ENCODE assay signal across 15 cellular contexts in genomic region chr15:96351801-96352593, GRCh38. TPM values are rescaled to one million over a fixed set of nuclear protein-coding genes. Genes with fewer than 3 reads are reported as not detected.
A peak's percentile ranks its signal among the peaks of the same experiment; 100 is the strongest.
DNase-seq lines count a peak whose midpoint lies in the region; ATAC-seq and TF ChIP-seq lines count a peak whose summit lies in the region.
"Had no signal": no experiment of that assay in that cellular context is flagged by ENCODE, and none has a peak within 500 bp of the region (broad histone marks: within the 10 kb centered on the region; RNA-seq: fewer than 3 reads in every experiment).

No MANE protein-coding gene starts in this region.

- peaks cover 9 to 12% of the 10 kb centered on the region in 2 donors for H3K4me1 Mint-ChIP-seq in natural killer cell

- no peaks in the 10 kb centered on the region for H3K9me3 ChIP-seq in iPS-18c (ENCODE audit: control insufficient read depth, insufficient read depth, low read length)

- DNase-seq in brain microvascular endothelial cell (peak; percentile 35), sciatic nerve (ENCODE audit: low spot score) (peak; percentile 76), natural killer cell (no peak), SHP77 treated with DMSO at 0.1 percent for 48 hours (lab: John Stamatoyannopoulos, UW) (no peak), NCI-H446 (lab: John Stamatoyannopoulos, UW) (no peak)
- DNase-seq: activated CD4-positive, alpha-beta T cell treated with anti-CD3 and anti-CD28 coated beads, Interleukin-2, amount 50 U/mL, for 1 hour; NCI-H226; stimulated activated naive CD8-positive, alpha-beta T cell treated with anti-CD3 and anti-CD28 coated beads, Interleukin-15, Interleukin-2, amounts not matched to agents 100 U/mL and 50 U/mL, for 24 hours had no signal

- ATAC-seq in GM18505 (IDR thresholded peaks at IDR 0.05; ENCODE audit: unreplicated experiment) (peak; percentile 30), sciatic nerve (peak; percentile 22), natural killer cell (no peak), HG03159 (IDR thresholded peaks at IDR 0.05; ENCODE audit: unreplicated experiment) (no peak)
- ATAC-seq: stimulated activated naive CD8-positive, alpha-beta T cell treated with anti-CD3 and anti-CD28 coated beads, Interleukin-15, Interleukin-2, amounts not matched to agents 100 U/mL and 50 U/mL, for 24 hours had no signal

- TF ChIP-seq CTCF in brain microvascular endothelial cell (IDR thresholded peaks at IDR 0.05; ENCODE audit: low read depth, low read length, missing control alignments): no peak
- no peak for TF ChIP-seq CTCF in natural killer cell (IDR thresholded peaks at IDR 0.05)

- peaks cover 2 to 4% of the 10 kb centered on the region in 2 donors for H3K9me3 Mint-ChIP-seq in natural killer cell
- H3K9me3 Mint-ChIP-seq: activated naive CD4-positive, alpha-beta T cell treated with anti-CD3 and anti-CD28 coated beads, Interleukin-2, amount 50 U/mL, for 24 hours; mesothelial cell of epicardium had no signal

- H3K27ac ChIP-seq in brain microvascular endothelial cell: peak overlapping the region; percentile 77
- H3K27ac ChIP-seq: epithelial cell of prostate, KMS-11 had no signal

- in situ Hi-C loops in brain microvascular endothelial cell (cut with HindIII; ENCODE audit: low pct_ligation_motif_present, low sequenced_read_pairs): no loop called here

- no peak overlapping the region for H3K27ac Mint-ChIP-seq in natural killer cell
- H3K27ac Mint-ChIP-seq: activated naive CD4-positive, alpha-beta T cell treated with anti-CD3 and anti-CD28 coated beads, Interleukin-2, amount 50 U/mL, for 24 hours; mesothelial cell of epicardium had no signal

- peaks cover 63 to 77% of the 10 kb centered on the region in 2 donors for H3K27me3 Mint-ChIP-seq in natural killer cell (ENCODE audit: low read depth in 2 of 2)

- peaks cover 18% of the 10 kb centered on the region for H3K36me3 Mint-ChIP-seq in natural killer cell
- H3K36me3 Mint-ChIP-seq: activated naive CD4-positive, alpha-beta T cell treated with anti-CD3 and anti-CD28 coated beads, Interleukin-2, amount 50 U/mL, for 24 hours had no signal

- H3K4me3 Mint-ChIP-seq in natural killer cell: no peak overlapping the region
- H3K4me3 Mint-ChIP-seq: activated naive CD4-positive, alpha-beta T cell treated with anti-CD3 and anti-CD28 coated beads, Interleukin-2, amount 50 U/mL, for 24 hours; mesothelial cell of epicardium had no signal

- intact Hi-C loops in sciatic nerve (cut with DNase I): loop anchor here (5.0 to 10.0 kb wide), 4 partner anchors 63 to 1677 kb away; no protein-coding TSS in a partner anchor
- intact Hi-C loops in natural killer cell (cut with micrococcal nuclease): no loop called here

- H3K27me3 ChIP-seq in brain microvascular endothelial cell (replicated peaks): no peaks in the 10 kb centered on the region

- H3K36me3 ChIP-seq in brain microvascular endothelial cell (replicated peaks): peaks cover 5% of the 10 kb centered on the region

- H3K4me3 ChIP-seq in brain microvascular endothelial cell (ENCODE audit: low read depth, low read length): peak overlapping the region; percentile 26
- H3K4me3 ChIP-seq in iPS-18c (ENCODE audit: insufficient read depth, low read depth, low read length): peak overlapping the region; percentile 9; the same call in 1 of the 2 replicates

- TF ChIP-seq POLR2A in GM18505 (IDR thresholded peaks at IDR 0.05; ENCODE audit: borderline replicate concordance, extremely low read depth, insufficient read depth, insufficient read length): no peak

RNA-seq across cellular contexts. Expression of gene NR2F2, which starts 21.5 kb away (rescaled TPM):
- 242 TPM for total RNA-seq in sciatic nerve
- not detected for total RNA-seq in natural killer cell

Comparison
In these comparisons a context has a peak if more than half of its experiments do, and no peak if none do; other contexts are left out.
1. ATAC-seq: peak in GM18505 (single experiment) and sciatic nerve (single experiment); none in natural killer cell (0 of 3) and HG03159 (single experiment).
2. DNase-seq: peak in brain microvascular endothelial cell (single experiment) and sciatic nerve (single experiment); none in natural killer cell (single experiment), SHP77 treated with DMSO at 0.1 percent for 48 hours (single experiment) and NCI-H446 (0 of 2).
3. RNA of gene NR2F2, which starts 21.5 kb away (total RNA-seq): 242 TPM in sciatic nerve (single experiment); not detected in natural killer cell; every median in the first group is over 100 times any median in the second.